ENCODE assay signal across 1 cellular context in genomic region chr6:125984311-125984710, GRCh38.
TF ChIP-seq lines count a peak whose summit lies in the region.

No MANE protein-coding gene starts in this region.

TF ChIP-seq in A549, 52 proteins besides CTCF, POLR2A, EP300 and RAD21:
- TF ChIP-seq POLR2AphosphoS2 (conservative IDR thresholded peaks at IDR 0.05; ENCODE audit: low read length) (no peak), HDAC2 (IDR thresholded peaks at IDR 0.05) (no peak)
